ENCODE assay signal across 25 cellular contexts in the genomic region with DNA sequence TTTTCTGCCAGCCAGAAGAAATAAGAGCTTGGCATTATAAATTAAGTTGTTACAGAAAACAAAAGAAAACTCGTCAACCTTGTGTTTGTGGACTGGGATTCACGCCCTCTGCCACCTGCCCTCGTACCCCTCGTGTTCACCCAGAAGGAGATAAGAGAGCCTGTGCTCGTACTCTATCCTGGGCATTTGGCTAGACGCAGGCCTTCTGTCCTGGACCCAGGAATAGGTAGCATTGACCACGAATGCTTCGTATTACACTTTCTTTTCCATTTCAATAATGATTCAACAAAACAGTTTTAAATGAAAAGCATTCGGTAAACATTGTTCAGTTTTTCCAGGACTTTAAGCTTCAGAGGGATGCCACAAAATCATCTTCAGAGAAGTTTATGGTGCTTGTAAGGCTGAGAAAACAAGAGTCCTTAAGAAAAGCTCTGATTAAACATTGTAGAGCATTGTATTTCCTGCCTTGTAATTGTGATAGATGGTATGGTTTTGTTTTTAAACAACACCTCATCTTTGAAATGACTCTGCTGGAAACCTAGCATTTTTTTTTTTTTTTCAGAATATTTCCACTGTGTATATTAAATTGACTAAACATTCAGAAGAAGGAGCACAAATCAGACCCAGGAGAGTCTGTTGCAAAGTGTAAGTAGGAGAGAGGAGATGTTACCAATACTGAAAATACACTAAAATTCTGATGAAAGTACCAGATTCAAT. TPM values are rescaled to one million over a fixed set of nuclear protein-coding genes. Genes with fewer than 3 reads are reported as not detected.
DNase-seq lines count a peak whose midpoint lies in the region; ATAC-seq and TF ChIP-seq lines count a peak whose summit lies in the region.
"Had no signal": no experiment of that assay in that cellular context is flagged by ENCODE, and none has a peak within 500 bp of the region (broad histone marks: within the 10 kb centered on the region; RNA-seq: fewer than 3 reads in every experiment).

No MANE protein-coding gene starts in this region.

- peaks cover 4% of the 10 kb centered on the region for H3K27me3 Mint-ChIP-seq in activated CD8-positive, alpha-beta T cell treated with anti-CD3 and anti-CD28 coated beads for 36 hours
- peaks cover 7% of the 10 kb centered on the region for H3K27me3 Mint-ChIP-seq in activated CD8-positive, alpha-beta T cell treated with anti-CD3 and anti-CD28 coated beads, Interleukin-2, amount 10 ng/mL, durations not matched to agents 7 days and 5 days (ENCODE audit: low read depth)
- H3K27me3 Mint-ChIP-seq in activated T-helper 1 cell treated with anti-CD3 and anti-CD28 coated beads, Interleukin-12 subunit alpha, Interleukin-12 subunit beta, Interleukin-2, Interleukin-4 antibody, amounts not matched to agents 30 ng/mL and 10 ng/mL and 1 ng/mL, durations not matched to agents 14 hours and 24 hours and 36 hours (ENCODE audit: insufficient read depth), result no peaks in the 10 kb centered on the region
- H3K27me3 Mint-ChIP-seq in mesothelial cell of epicardium (ENCODE audit: low read depth), result peaks cover 14% of the 10 kb centered on the region

- peaks cover 22% of the 10 kb centered on the region for H3K4me1 Mint-ChIP-seq in activated CD8-positive, alpha-beta T cell treated with anti-CD3 and anti-CD28 coated beads for 36 hours (ENCODE audit: low read depth)
- peaks cover 2% of the 10 kb centered on the region for H3K4me1 Mint-ChIP-seq in activated CD8-positive, alpha-beta T cell treated with anti-CD3 and anti-CD28 coated beads, Interleukin-2, amount 10 ng/mL, durations not matched to agents 7 days and 5 days (ENCODE audit: low read depth)
- peaks cover 39% of the 10 kb centered on the region for H3K4me1 Mint-ChIP-seq in activated T-helper 1 cell treated with anti-CD3 and anti-CD28 coated beads, Interleukin-12 subunit alpha, Interleukin-12 subunit beta, Interleukin-2, Interleukin-4 antibody, amounts not matched to agents 30 ng/mL and 10 ng/mL and 1 ng/mL, durations not matched to agents 14 hours and 24 hours and 36 hours (ENCODE audit: low read depth)
- H3K4me1 Mint-ChIP-seq in mesothelial cell of epicardium, result peaks cover 11% of the 10 kb centered on the region

- WGBS in neuronal stem cell (ENCODE audit: extremely low coverage in 2 of 2, insufficient read length in 2 of 2, insufficient replicate concordance in 1 of 2), 2 donors, result no CpG with 5 or more reads among the region's 9 CpGs

- DNase-seq in activated CD8-positive, alpha-beta T cell treated with anti-CD3 and anti-CD28 coated beads for 36 hours, result no peak
- DNase-seq in activated CD8-positive, alpha-beta T cell treated with anti-CD3 and anti-CD28 coated beads, Interleukin-2, amount 10 ng/mL, durations not matched to agents 7 days and 5 days, result no peak
- DNase-seq in G401 (ENCODE audit: low spot score), result peak; percentile 3
- DNase-seq in activated T-helper 1 cell treated with anti-CD3 and anti-CD28 coated beads, Interleukin-12 subunit alpha, Interleukin-12 subunit beta, Interleukin-2, Interleukin-4 antibody, amounts not matched to agents 30 ng/mL and 10 ng/mL and 1 ng/mL, durations not matched to agents 14 hours and 24 hours and 36 hours (ENCODE audit: low spot score), result no peak
- no peak for DNase-seq in neuronal stem cell (ENCODE audit: low spot score)
- no peak for DNase-seq in mesothelial cell of epicardium (ENCODE audit: low spot score in 2 of 2, unreplicated experiment in 2 of 2)
- DNase-seq: activated CD8-positive, alpha-beta memory T cell treated with anti-CD3 and anti-CD28 coated beads for 24 hours; activated naive CD8-positive, alpha-beta T cell treated with anti-CD3 and anti-CD28 coated beads, Interleukin-2, amount 10 ng/mL, durations not matched to agents 7 days and 5 days; central memory CD4-positive, alpha-beta T cell; COR-L47; endodermal cell; KBM-7; left lung; MM.1S; NCI-H2029 treated with DMSO at 0.1 percent for 48 hours; NCI-H526 treated with DMSO at 0.1 percent for 48 hours; occipital lobe; Peyer's patch; SHP77 treated with DMSO at 0.1 percent for 48 hours; transverse colon had no signal

- peaks cover 0 to 4% of the 10 kb centered on the region in 2 donors for H3K9me3 ChIP-seq in neuronal stem cell (replicated peaks in 1 of 2; ENCODE audit: control insufficient read depth in 2 of 2, insufficient read depth in 1 of 2, low read depth in 1 of 2, low read length in 2 of 2)
- H3K9me3 ChIP-seq: left lung, Peyer's patch, transverse colon had no signal

- no peak overlapping the region for H3K27ac ChIP-seq in neuronal stem cell (replicated peaks; ENCODE audit: low read length)
- H3K27ac ChIP-seq: BLaER1 treated with 17β-estradiol and CSF1 and Interleukin-3, amounts not matched to agents 10 nM and 100 nM; left lung; Peyer's patch; transverse colon had no signal

- intact Hi-C loops in activated CD8-positive, alpha-beta T cell treated with anti-CD3 and anti-CD28 coated beads for 36 hours (cut with micrococcal nuclease), result no loop called here
- intact Hi-C loops in activated T-helper 1 cell treated with anti-CD3 and anti-CD28 coated beads, Interleukin-12 subunit alpha, Interleukin-12 subunit beta, Interleukin-2, Interleukin-4 antibody, amounts not matched to agents 30 ng/mL and 10 ng/mL and 1 ng/mL, durations not matched to agents 14 hours and 24 hours and 36 hours (cut with micrococcal nuclease), result loop anchor here (1.0 kb wide), 6 partner anchors 27 to 402 kb away; no protein-coding TSS in a partner anchor

- H2AK5ac ChIP-seq in neuronal stem cell (ENCODE audit: low read depth, low read length), result no peak overlapping the region

- no peaks in the 10 kb centered on the region for H3K36me3 ChIP-seq in neuronal stem cell (replicated peaks in 1 of 2; ENCODE audit: control insufficient read depth in 2 of 2, insufficient read depth in 2 of 2, low read length in 2 of 2)
- H3K36me3 ChIP-seq: BLaER1 treated with 17β-estradiol and CSF1 and Interleukin-3, amounts not matched to agents 10 nM and 100 nM; left lung; Peyer's patch; transverse colon; WERI-Rb-1 had no signal

- no peak overlapping the region for H3K4me3 ChIP-seq in neuronal stem cell (ENCODE audit: low read length in 2 of 2)
- H3K4me3 ChIP-seq: BLaER1 treated with 17β-estradiol and CSF1 and Interleukin-3, amounts not matched to agents 10 nM and 100 nM; left lung; Peyer's patch; transverse colon had no signal

- no peaks in the 10 kb centered on the region for H3K27me3 ChIP-seq in neuronal stem cell (ENCODE audit: control insufficient read depth in 3 of 3, insufficient read depth in 3 of 3, low read depth in 1 of 3, low read length in 3 of 3)
- H3K27me3 ChIP-seq: BLaER1 treated with 17β-estradiol and CSF1 and Interleukin-3, amounts not matched to agents 10 nM and 100 nM; left lung; Peyer's patch had no signal

- CTCF ChIA-PET in activated CD8-positive, alpha-beta T cell treated with anti-CD3 and anti-CD28 coated beads for 36 hours (lab: Charles Lee), result no interaction called here
- CTCF ChIA-PET in activated CD8-positive, alpha-beta T cell treated with anti-CD3 and anti-CD28 coated beads, Interleukin-2, amount 10 ng/mL, durations not matched to agents 7 days and 5 days (lab: Charles Lee), result interaction anchor here (0.5 to 4.7 kb wide), 2 partner anchors 21 to 120 kb away, joined by 4 to 13 read pairs; no protein-coding TSS in a partner anchor

- peak overlapping the region; percentile 55 for H3K27ac Mint-ChIP-seq in activated CD8-positive, alpha-beta T cell treated with anti-CD3 and anti-CD28 coated beads for 36 hours
- H3K27ac Mint-ChIP-seq in activated CD8-positive, alpha-beta T cell treated with anti-CD3 and anti-CD28 coated beads, Interleukin-2, amount 10 ng/mL, durations not matched to agents 7 days and 5 days, result no peak overlapping the region
- H3K27ac Mint-ChIP-seq in activated T-helper 1 cell treated with anti-CD3 and anti-CD28 coated beads, Interleukin-12 subunit alpha, Interleukin-12 subunit beta, Interleukin-2, Interleukin-4 antibody, amounts not matched to agents 30 ng/mL and 10 ng/mL and 1 ng/mL, durations not matched to agents 14 hours and 24 hours and 36 hours, result peak overlapping the region; percentile 85
- no peak overlapping the region for H3K27ac Mint-ChIP-seq in mesothelial cell of epicardium
- H3K27ac Mint-ChIP-seq: activated naive CD8-positive, alpha-beta T cell treated with anti-CD3 and anti-CD28 coated beads, Interleukin-2, amount 10 ng/mL, durations not matched to agents 7 days and 5 days; endodermal cell had no signal

- no peak overlapping the region for H3K4me3 Mint-ChIP-seq in activated CD8-positive, alpha-beta T cell treated with anti-CD3 and anti-CD28 coated beads for 36 hours
- H3K4me3 Mint-ChIP-seq in activated CD8-positive, alpha-beta T cell treated with anti-CD3 and anti-CD28 coated beads, Interleukin-2, amount 10 ng/mL, durations not matched to agents 7 days and 5 days, result no peak overlapping the region
- H3K4me3 Mint-ChIP-seq in activated T-helper 1 cell treated with anti-CD3 and anti-CD28 coated beads, Interleukin-12 subunit alpha, Interleukin-12 subunit beta, Interleukin-2, Interleukin-4 antibody, amounts not matched to agents 30 ng/mL and 10 ng/mL and 1 ng/mL, durations not matched to agents 14 hours and 24 hours and 36 hours, result peak overlapping the region; percentile 4
- no peak overlapping the region for H3K4me3 Mint-ChIP-seq in mesothelial cell of epicardium
- H3K4me3 Mint-ChIP-seq: activated naive CD8-positive, alpha-beta T cell treated with anti-CD3 and anti-CD28 coated beads, Interleukin-2, amount 10 ng/mL, durations not matched to agents 7 days and 5 days; endodermal cell had no signal

- H3K4me2 ChIP-seq in neuronal stem cell (ENCODE audit: insufficient read depth, low read length, poor library complexity, severe bottlenecking), result no peak overlapping the region

- peak; percentile 69 for ATAC-seq in activated CD8-positive, alpha-beta T cell treated with anti-CD3 and anti-CD28 coated beads for 36 hours
- ATAC-seq in activated CD8-positive, alpha-beta T cell treated with anti-CD3 and anti-CD28 coated beads, Interleukin-2, amount 10 ng/mL, durations not matched to agents 7 days and 5 days, result no peak
- ATAC-seq in GM18870 (IDR thresholded peaks at IDR 0.05; ENCODE audit: unreplicated experiment) (no peak), HG02973 (IDR thresholded peaks at IDR 0.05; ENCODE audit: unreplicated experiment) (no peak)
- ATAC-seq: esophagus mucosa, left lung had no signal

- H2BK120ac ChIP-seq in neuronal stem cell (ENCODE audit: low read depth, low read length), result no peak overlapping the region

- TF ChIP-seq CTCF in activated CD8-positive, alpha-beta T cell treated with anti-CD3 and anti-CD28 coated beads for 36 hours (IDR thresholded peaks at IDR 0.05), result no peak
- no peak for TF ChIP-seq CTCF in mesothelial cell of epicardium (IDR thresholded peaks at IDR 0.05; ENCODE audit: unreplicated experiment)

- no peak overlapping the region for H2BK5ac ChIP-seq in neuronal stem cell (ENCODE audit: low read length)

- peaks cover 11 to 15% of the 10 kb centered on the region in 2 donors for H3K4me1 ChIP-seq in neuronal stem cell (ENCODE audit: control insufficient read depth in 2 of 2, insufficient read depth in 1 of 2, low read depth in 1 of 2, low read length in 2 of 2)
- H3K4me1 ChIP-seq: left lung, Peyer's patch, transverse colon had no signal

- H3K4ac ChIP-seq in neuronal stem cell (ENCODE audit: low read length), result no peak overlapping the region

- no peak overlapping the region for H3K18ac ChIP-seq in neuronal stem cell (ENCODE audit: low read length)

- no peak overlapping the region for H3K23ac ChIP-seq in neuronal stem cell (ENCODE audit: low read depth, low read length, poor library complexity)

- H3K9ac ChIP-seq in neuronal stem cell (ENCODE audit: low read depth, low read length, poor library complexity), result no peak overlapping the region
- H3K9ac ChIP-seq: BLaER1 treated with 17β-estradiol and CSF1 and Interleukin-3, amounts not matched to agents 10 nM and 100 nM had no signal

- H2BK15ac ChIP-seq in neuronal stem cell (ENCODE audit: low read length), result no peak overlapping the region

- in situ Hi-C loops in G401 (cut with HindIII; ENCODE audit: low sequenced_read_pairs), result no loop called here

- H3K36me3 Mint-ChIP-seq in activated CD8-positive, alpha-beta T cell treated with anti-CD3 and anti-CD28 coated beads for 36 hours (ENCODE audit: low read depth), result no peaks in the 10 kb centered on the region
- no peaks in the 10 kb centered on the region for H3K36me3 Mint-ChIP-seq in activated CD8-positive, alpha-beta T cell treated with anti-CD3 and anti-CD28 coated beads, Interleukin-2, amount 10 ng/mL, durations not matched to agents 7 days and 5 days (ENCODE audit: low read depth)
- H3K36me3 Mint-ChIP-seq in activated T-helper 1 cell treated with anti-CD3 and anti-CD28 coated beads, Interleukin-12 subunit alpha, Interleukin-12 subunit beta, Interleukin-2, Interleukin-4 antibody, amounts not matched to agents 30 ng/mL and 10 ng/mL and 1 ng/mL, durations not matched to agents 14 hours and 24 hours and 36 hours (ENCODE audit: low read depth), result peaks cover 4% of the 10 kb centered on the region
- H3K36me3 Mint-ChIP-seq in mesothelial cell of epicardium, result no peaks in the 10 kb centered on the region
- H3K36me3 Mint-ChIP-seq: activated naive CD8-positive, alpha-beta T cell treated with anti-CD3 and anti-CD28 coated beads, Interleukin-2, amount 10 ng/mL, durations not matched to agents 7 days and 5 days had no signal

- no peak overlapping the region for H4K91ac ChIP-seq in neuronal stem cell (ENCODE audit: low read depth, low read length, poor library complexity)

- POLR2A ChIA-PET in activated CD8-positive, alpha-beta T cell treated with anti-CD3 and anti-CD28 coated beads for 36 hours (lab: Charles Lee), result interaction anchor here (1.4 kb wide), 1 partner anchor 13 kb away, joined by 5 read pairs; no protein-coding TSS in a partner anchor
- POLR2A ChIA-PET in activated CD8-positive, alpha-beta T cell treated with anti-CD3 and anti-CD28 coated beads, Interleukin-2, amount 10 ng/mL, durations not matched to agents 7 days and 5 days (lab: Charles Lee), result interaction anchor here (1.8 kb wide), 1 partner anchor 27 kb away, joined by 12 read pairs; a partner anchor contains a TSS

- H3K14ac ChIP-seq in neuronal stem cell (ENCODE audit: low read length), result no peak overlapping the region

- H3K79me1 ChIP-seq in neuronal stem cell (ENCODE audit: low read depth, low read length), result no peaks in the 10 kb centered on the region

- H3K9me3 Mint-ChIP-seq in activated CD8-positive, alpha-beta T cell treated with anti-CD3 and anti-CD28 coated beads for 36 hours, result no peaks in the 10 kb centered on the region
- H3K9me3 Mint-ChIP-seq in activated CD8-positive, alpha-beta T cell treated with anti-CD3 and anti-CD28 coated beads, Interleukin-2, amount 10 ng/mL, durations not matched to agents 7 days and 5 days (ENCODE audit: insufficient read depth), result no peaks in the 10 kb centered on the region
- H3K9me3 Mint-ChIP-seq in activated T-helper 1 cell treated with anti-CD3 and anti-CD28 coated beads, Interleukin-12 subunit alpha, Interleukin-12 subunit beta, Interleukin-2, Interleukin-4 antibody, amounts not matched to agents 30 ng/mL and 10 ng/mL and 1 ng/mL, durations not matched to agents 14 hours and 24 hours and 36 hours, result no peaks in the 10 kb centered on the region
- no peaks in the 10 kb centered on the region for H3K9me3 Mint-ChIP-seq in mesothelial cell of epicardium
- H3K9me3 Mint-ChIP-seq: activated naive CD8-positive, alpha-beta T cell treated with anti-CD3 and anti-CD28 coated beads, Interleukin-2, amount 10 ng/mL, durations not matched to agents 7 days and 5 days had no signal

- peak overlapping the region; percentile 88 for H2AFZ ChIP-seq in neuronal stem cell (ENCODE audit: low read length)

- H4K8ac ChIP-seq in neuronal stem cell (ENCODE audit: low read depth, low read length), result no peak overlapping the region

- no peak overlapping the region for H2BK12ac ChIP-seq in neuronal stem cell (ENCODE audit: low read length)

RNA-seq across cellular contexts. Expression of a gene that starts 27.6 kb away (rescaled TPM):
- total RNA-seq in activated CD8-positive, alpha-beta T cell treated with anti-CD3 and anti-CD28 coated beads for 36 hours, result 10 to 100 TPM; 18.1 to 18.5 TPM
- total RNA-seq in activated CD8-positive, alpha-beta T cell treated with anti-CD3 and anti-CD28 coated beads, Interleukin-2, amount 10 ng/mL, durations not matched to agents 7 days and 5 days, result 10 to 100 TPM; 11.7 to 13.2 TPM
- 4.9 and 8.5 TPM in 2 replicates for total RNA-seq in G401 (2014; rRNA removed; shearing (Covaris generic))
- total RNA-seq in activated T-helper 1 cell treated with anti-CD3 and anti-CD28 coated beads, Interleukin-12 subunit alpha, Interleukin-12 subunit beta, Interleukin-2, Interleukin-4 antibody, amounts not matched to agents 30 ng/mL and 10 ng/mL and 1 ng/mL, durations not matched to agents 14 hours and 24 hours and 36 hours, result 31.4 and 32.5 TPM in 2 replicates
- polyA plus RNA-seq in neuronal stem cell (2013, experiment 1 of 2), result 13.7 TPM
- polyA plus RNA-seq in neuronal stem cell (2013, experiment 2 of 2), result 14.6 TPM
- 28.4 to 32.7 TPM (median 29.9 TPM) in 3 replicates for total RNA-seq in mesothelial cell of epicardium

Comparison
In these comparisons a context has a peak if more than half of its experiments do, and no peak if none do; other contexts are left out.
1. H3K27ac Mint-ChIP-seq: peak in activated CD8-positive, alpha-beta T cell treated with anti-CD3 and anti-CD28 coated beads for 36 hours (single experiment) and activated T-helper 1 cell treated with anti-CD3 and anti-CD28 coated beads, Interleukin-12 subunit alpha, Interleukin-12 subunit beta, Interleukin-2, Interleukin-4 antibody, amounts not matched to agents 30 ng/mL and 10 ng/mL and 1 ng/mL, durations not matched to agents 14 hours and 24 hours and 36 hours (single experiment); none in activated CD8-positive, alpha-beta T cell treated with anti-CD3 and anti-CD28 coated beads, Interleukin-2, amount 10 ng/mL, durations not matched to agents 7 days and 5 days (single experiment) and mesothelial cell of epicardium (single experiment).